Comparison of ENCODE assay signal across 8 cellular contexts in genomic region chr17:16442141-16442540, GRCh38. TPM values are rescaled to one million over a fixed set of nuclear protein-coding genes. Genes with fewer than 3 reads are reported as not detected.
DNase-seq lines count a peak whose midpoint lies in the region; TF ChIP-seq lines count a peak whose summit lies in the region.

No MANE protein-coding gene starts in this region.

- H3K4me1 Mint-ChIP-seq in endothelial cell (ENCODE audit: unreplicated experiment) (peaks cover 31% of the 10 kb centered on the region), type B pancreatic cell (ENCODE audit: unreplicated experiment) (peaks cover 34% of the 10 kb centered on the region)

- H3K27ac Mint-ChIP-seq in endothelial cell (ENCODE audit: unreplicated experiment) (no peak overlapping the region), type B pancreatic cell (peak overlapping the region; percentile 68)

- H3K4me3 Mint-ChIP-seq in endothelial cell (ENCODE audit: unreplicated experiment) (peak overlapping the region; percentile 59), type B pancreatic cell (peak overlapping the region; percentile 74)

- TF ChIP-seq CTCF in endothelial cell (IDR thresholded peaks at IDR 0.05; ENCODE audit: unreplicated experiment), result no peak
- no peak for TF ChIP-seq CTCF in type B pancreatic cell (conservative IDR thresholded peaks at IDR 0.05)

- H3K9me3 Mint-ChIP-seq in endothelial cell (ENCODE audit: unreplicated experiment), result no peaks in the 10 kb centered on the region
- H3K9me3 Mint-ChIP-seq in type B pancreatic cell, result no peaks in the 10 kb centered on the region

- H3K36me3 Mint-ChIP-seq in endothelial cell (ENCODE audit: low read depth, unreplicated experiment) (peaks cover 20% of the 10 kb centered on the region), type B pancreatic cell (peaks cover 40% of the 10 kb centered on the region)

- H3K27me3 Mint-ChIP-seq in endothelial cell (ENCODE audit: unreplicated experiment) (peaks cover 14% of the 10 kb centered on the region), type B pancreatic cell (no peaks in the 10 kb centered on the region)

- peak; percentile 31 for DNase-seq in stimulated activated CD4-positive, alpha-beta T cell treated with anti-CD3 and anti-CD28 coated beads, Interleukin-15, amount 100 ng/mL, for 24 hours
- DNase-seq in stimulated activated CD4-positive, alpha-beta T cell treated with anti-CD3 and anti-CD28 coated beads, Interleukin-4, amount 100 ng/mL, for 1 hour, result no peak
- DNase-seq in RPMI7951 (ENCODE audit: low read depth) (peak; percentile 48), endothelial cell (ENCODE audit: low spot score) (no peak), type B pancreatic cell (ENCODE audit: extremely low spot score, unreplicated experiment) (no peak), AG08396 (ENCODE audit: low spot score) (no peak), retina (no peak)
- DNase-seq in stimulated activated CD4-positive, alpha-beta T cell treated with anti-CD3 and anti-CD28 coated beads, Interleukin-2, amount 100 ng/mL, for 48 hours, result no peak

RNA-seq across cellular contexts. Expression of gene TRPV2, which starts 26.8 kb away (rescaled TPM):
- total RNA-seq in RPMI7951 (2014; rRNA removed; shearing (Covaris generic)), result 123 and 130 TPM in 2 replicates
- 4.8 TPM for total RNA-seq in endothelial cell (ENCODE audit: unreplicated experiment)
- total RNA-seq in type B pancreatic cell (ENCODE audit: low replicate concordance), result 0.52 and 1.7 TPM in 2 replicates

RNA-seq across cellular contexts. Expression of gene LRRC75A, which starts 49.9 kb away (rescaled TPM):
- 2.7 and 3.2 TPM in 2 replicates for total RNA-seq in RPMI7951 (2014; rRNA removed; shearing (Covaris generic))
- total RNA-seq in endothelial cell (ENCODE audit: unreplicated experiment), result 0.95 TPM
- total RNA-seq in type B pancreatic cell (ENCODE audit: low replicate concordance), result 2.9 and 4.5 TPM in 2 replicates

Comparison
In these comparisons a context has a peak if more than half of its experiments do, and no peak if none do; other contexts are left out.
1. DNase-seq: peak in stimulated activated CD4-positive, alpha-beta T cell treated with anti-CD3 and anti-CD28 coated beads, Interleukin-15, amount 100 ng/mL, for 24 hours (single experiment) and RPMI7951 (single experiment); none in stimulated activated CD4-positive, alpha-beta T cell treated with anti-CD3 and anti-CD28 coated beads, Interleukin-4, amount 100 ng/mL, for 1 hour (single experiment), endothelial cell (single experiment), type B pancreatic cell (single experiment), AG08396 (single experiment), retina (single experiment) and stimulated activated CD4-positive, alpha-beta T cell treated with anti-CD3 and anti-CD28 coated beads, Interleukin-2, amount 100 ng/mL, for 48 hours (0 of 2).
2. RNA of gene TRPV2, which starts 26.8 kb away (total RNA-seq): 123 to 130 TPM in RPMI7951; 4.8 TPM in endothelial cell (single experiment) and 0.52 to 1.7 TPM in type B pancreatic cell; every median in the first group is over 10 times any median in the second.